ENCODE assay signal across 34 cellular contexts in genomic region chr1:11674488-11674887, GRCh38. TPM values are rescaled to one million over a fixed set of nuclear protein-coding genes. Genes with fewer than 3 reads are reported as not detected.
"Had no signal": no experiment of that assay in that cellular context is flagged by ENCODE, and none has a peak within 500 bp of the region (broad histone marks: within the 10 kb centered on the region; RNA-seq: fewer than 3 reads in every experiment).

No MANE protein-coding gene starts in this region.

- H3K4me2 ChIP-seq: SK-N-SH had no signal

- DNase-seq: activated B cell treated with CpG ODN at 0.5 μM for 24 hours; activated CD4-positive, alpha-beta memory T cell treated with anti-CD3 and anti-CD28 coated beads for 36 hours; activated CD4-positive, alpha-beta T cell treated with anti-CD3 and anti-CD28 coated beads for 4 hours; activated CD4-positive, alpha-beta T cell treated with anti-CD3 and anti-CD28 coated beads, Interleukin-2, amount 50 U/mL, for 1 hour; activated CD4-positive, CD25-positive, alpha-beta regulatory T cell treated with anti-CD3 and anti-CD28 coated beads, Interleukin-2, amount 50 U/mL, for 72 hours; activated CD8-positive, alpha-beta memory T cell treated with anti-CD3 and anti-CD28 coated beads, Interleukin-2, amount 50 U/mL, for 4 hours; activated naive CD4-positive, alpha-beta T cell treated with anti-CD3 and anti-CD28 coated beads, Interleukin-2, amount 10 ng/mL, durations not matched to agents 7 days and 5 days; activated naive CD8-positive, alpha-beta T cell treated with anti-CD3 and anti-CD28 coated beads, Interleukin-2, amount 50 U/mL, for 24 hours; activated T-cell treated with anti-CD3 and anti-CD28 coated beads for 4 hours; activated T-cell treated with anti-CD3 and anti-CD28 coated beads, Interleukin-2, amount 50 U/mL, for 4 hours; anterior cingulate cortex; caudate nucleus; cerebellar nuclear complex; NCI-H1092 treated with DMSO at 0.1 percent for 48 hours; NCI-H1417; NCI-H146; NCI-H187; NCI-H2029 treated with DMSO at 0.1 percent for 48 hours; NCI-H2107; NCI-H2171; NCI-H510A; NCI-H526; NCI-H748 treated with DMSO at 0.1 percent for 48 hours; NK-92 treated with Interleukin-12 subunit alpha and Interleukin-12 subunit beta, amount 100 ng/mL, for 24 hours; PC-3; Peyer's patch; RPMI8226; SHP77 treated with DMSO at 0.1 percent for 48 hours; SK-N-SH; T-helper 9 cell had no signal

- H3K9ac ChIP-seq: SK-N-SH had no signal

- ATAC-seq: activated naive CD8-positive, alpha-beta T cell treated with anti-CD3 and anti-CD28 coated beads, Interleukin-2, amount 50 U/mL, for 24 hours; activated T-cell treated with anti-CD3 and anti-CD28 coated beads, Interleukin-2, amount 50 U/mL, for 4 hours; PC-3 had no signal

- FAIRE-seq: bronchial epithelial cell had no signal

- H3K4me1 ChIP-seq: Peyer's patch, SJSA1 had no signal

- H3K27ac ChIP-seq: Peyer's patch, SJSA1, VCaP had no signal

- H3K4me3 ChIP-seq: Peyer's patch, SJSA1 had no signal

- H3K27me3 ChIP-seq: Peyer's patch, SJSA1 had no signal

- H3K9me3 ChIP-seq: Peyer's patch, SJSA1, SK-N-SH had no signal

RNA-seq across cellular contexts. Expression of gene DRAXIN, which starts 17.0 kb away (rescaled TPM):
- total RNA-seq: activated T-helper 1 cell treated with anti-CD3 and anti-CD28 coated beads, Interleukin-12 subunit alpha, Interleukin-12 subunit beta, Interleukin-2, Interleukin-4 antibody, amounts not matched to agents 30 ng/mL and 10 ng/mL and 1 ng/mL, durations not matched to agents 14 hours and 24 hours and 36 hours; bronchial epithelial cell; Peyer's patch; SJSA1 had no signal

RNA-seq across cellular contexts. Expression of gene FBXO2, which starts 20.3 kb away (rescaled TPM):
- total RNA-seq: SJSA1 had no signal
